21 cellular contexts compared by ENCODE assay signal in the genomic region with DNA sequence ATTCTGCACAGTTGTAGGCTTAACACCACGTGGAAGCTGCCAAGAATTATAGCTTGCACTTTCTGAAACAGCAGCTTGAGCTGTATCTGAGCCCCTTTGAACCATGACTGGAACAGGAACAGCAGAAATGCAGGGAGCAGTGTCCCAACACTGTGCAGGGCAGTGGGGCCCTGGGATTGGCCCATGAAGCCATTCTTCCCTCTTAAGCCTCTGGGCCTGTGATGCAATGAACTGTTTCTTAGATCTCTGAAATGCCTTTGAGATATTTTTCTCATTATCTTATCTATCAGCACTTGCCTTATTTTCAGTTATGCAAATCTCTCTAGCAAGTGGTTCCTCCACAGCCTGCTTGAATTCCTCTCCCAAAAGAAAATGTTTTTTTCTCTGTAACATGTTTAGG.
"Had no signal": no experiment of that assay in that cellular context is flagged by ENCODE, and none has a peak within 500 bp of the region (broad histone marks: within the 10 kb centered on the region; RNA-seq: fewer than 3 reads in every experiment).

No MANE protein-coding gene starts in this region.

- H3K27me3 ChIP-seq: foreskin keratinocyte, right lobe of liver, thyroid gland, upper lobe of left lung, uterus had no signal

- H3K27ac Mint-ChIP-seq: nephron; stimulated activated effector memory CD8-positive, alpha-beta T cell treated with anti-CD3 and anti-CD28 coated beads, Interleukin-12 subunit alpha, Interleukin-12 subunit beta, amount 100 ng/mL, for 72 hours had no signal

- H3K9me3 ChIP-seq: neutrophil, psoas muscle, right lobe of liver, thyroid gland, upper lobe of left lung, uterus had no signal

- DNase-seq: effector CD4-positive, alpha-beta T cell; foreskin keratinocyte; left colon; left ventricle myocardium superior; mesenchymal stem cell; naive B cell; psoas muscle; retina; right lobe of liver; stimulated activated CD4-positive, alpha-beta T cell treated with anti-CD3 and anti-CD28 coated beads, Interleukin-4, amount 100 ng/mL, for 1 hour; stimulated activated CD8-positive, alpha-beta memory T cell treated with anti-CD3 and anti-CD28 coated beads, Interleukin-4, amount 100 ng/mL, for 48 hours; stimulated activated naive CD8-positive, alpha-beta T cell treated with anti-CD3 and anti-CD28 coated beads, Interleukin-15, Interleukin-2, amounts not matched to agents 100 U/mL and 50 U/mL, for 24 hours; thyroid gland; upper lobe of left lung; uterus had no signal

- H3K36me3 ChIP-seq: neutrophil, right lobe of liver, suprapubic skin, thyroid gland, upper lobe of left lung, uterus had no signal

- H3K4me1 ChIP-seq: psoas muscle, right lobe of liver, suprapubic skin, thyroid gland, upper lobe of left lung, uterus had no signal

- H3K4me3 ChIP-seq: coronary artery, lung, psoas muscle, right lobe of liver, suprapubic skin, thyroid gland, upper lobe of left lung, uterus had no signal

- H3K36me3 Mint-ChIP-seq: naive B cell; stimulated activated effector memory CD8-positive, alpha-beta T cell treated with anti-CD3 and anti-CD28 coated beads, Interleukin-12 subunit alpha, Interleukin-12 subunit beta, amount 100 ng/mL, for 72 hours had no signal

- H3K27ac ChIP-seq: coronary artery, foreskin keratinocyte, neutrophil, psoas muscle, right lobe of liver, suprapubic skin, thyroid gland, upper lobe of left lung, uterus had no signal

- H3K4me3 Mint-ChIP-seq: naive B cell; nephron; stimulated activated effector memory CD8-positive, alpha-beta T cell treated with anti-CD3 and anti-CD28 coated beads, Interleukin-12 subunit alpha, Interleukin-12 subunit beta, amount 100 ng/mL, for 72 hours had no signal

- H3K4me1 Mint-ChIP-seq: naive B cell; nephron; stimulated activated effector memory CD8-positive, alpha-beta T cell treated with anti-CD3 and anti-CD28 coated beads, Interleukin-12 subunit alpha, Interleukin-12 subunit beta, amount 100 ng/mL, for 72 hours had no signal

- H3K9me3 Mint-ChIP-seq: stimulated activated effector memory CD8-positive, alpha-beta T cell treated with anti-CD3 and anti-CD28 coated beads, Interleukin-12 subunit alpha, Interleukin-12 subunit beta, amount 100 ng/mL, for 72 hours had no signal
